In genomic region chr1:207861442-207862177, GRCh38 we compare ENCODE assay signal across 11 cellular contexts.
A peak's percentile ranks its signal among the peaks of the same experiment; 100 is the strongest.
DNase-seq lines count a peak whose midpoint lies in the region; ATAC-seq, FAIRE-seq and TF ChIP-seq lines count a peak whose summit lies in the region.
"Had no signal": no experiment of that assay in that cellular context is flagged by ENCODE, and none has a peak within 500 bp of the region (broad histone marks: within the 10 kb centered on the region; RNA-seq: fewer than 3 reads in every experiment).

No MANE protein-coding gene starts in this region.

- no peaks in the 10 kb centered on the region for H3K27me3 Mint-ChIP-seq in stimulated activated naive B cell treated with anti-CD40 and anti-IgM and Interleukin-4, amounts not matched to agents 10 μg/mL and 1 μg/mL and 100 μg/mL, for 72 hours

- FAIRE-seq in RCC 7860 (lab: Jason Lieb, UNC) (peak; percentile 45), H54 (lab: Jason Lieb, UNC) (no peak)
- FAIRE-seq: GM18507 had no signal

- H3K36me3 Mint-ChIP-seq in stimulated activated naive B cell treated with anti-CD40 and anti-IgM and Interleukin-4, amounts not matched to agents 10 μg/mL and 1 μg/mL and 100 μg/mL, for 72 hours: peaks cover 26 to 45% of the 10 kb centered on the region in 2 donors

- peak; percentile 43 for ATAC-seq in GM21447 (IDR thresholded peaks at IDR 0.05; ENCODE audit: unreplicated experiment)
- peak; percentile 44 for ATAC-seq in stimulated activated naive B cell treated with anti-CD40 and anti-IgM and Interleukin-4, amounts not matched to agents 10 μg/mL and 1 μg/mL and 100 μg/mL, for 72 hours (replicated peaks)
- ATAC-seq in GM18873 (IDR thresholded peaks at IDR 0.05; ENCODE audit: low FRiP score, unreplicated experiment): no peak
- ATAC-seq: foreskin keratinocyte had no signal

- DNase-seq in RCC 7860 (ENCODE audit: low spot score) (peak; percentile 54), astrocyte of the hippocampus (ENCODE audit: low read depth, low spot score) (peak; percentile 75), NCI-H226 (no peak), H54 (ENCODE audit: insufficient read length, low spot score) (no peak), NCI-H510A treated with DMSO at 0.1 percent for 48 hours (lab: John Stamatoyannopoulos, UW) (no peak)
- DNase-seq in stimulated activated naive B cell treated with anti-CD40 and anti-IgM and Interleukin-4, amounts not matched to agents 10 μg/mL and 1 μg/mL and 100 μg/mL, for 72 hours: no peak
- DNase-seq: foreskin keratinocyte, testis had no signal

- H3K9me3 Mint-ChIP-seq in stimulated activated naive B cell treated with anti-CD40 and anti-IgM and Interleukin-4, amounts not matched to agents 10 μg/mL and 1 μg/mL and 100 μg/mL, for 72 hours: no peaks in the 10 kb centered on the region

- no peak for TF ChIP-seq POLR2A in H54 (IDR thresholded peaks at IDR 0.05; ENCODE audit: low read depth, low read length)

- H3K27ac Mint-ChIP-seq in stimulated activated naive B cell treated with anti-CD40 and anti-IgM and Interleukin-4, amounts not matched to agents 10 μg/mL and 1 μg/mL and 100 μg/mL, for 72 hours: peak overlapping the region; percentile 83

- peak overlapping the region in 1 of 2 donors; percentile 22 for H3K4me3 Mint-ChIP-seq in stimulated activated naive B cell treated with anti-CD40 and anti-IgM and Interleukin-4, amounts not matched to agents 10 μg/mL and 1 μg/mL and 100 μg/mL, for 72 hours

- peaks cover 36 to 51% of the 10 kb centered on the region in 2 donors for H3K4me1 Mint-ChIP-seq in stimulated activated naive B cell treated with anti-CD40 and anti-IgM and Interleukin-4, amounts not matched to agents 10 μg/mL and 1 μg/mL and 100 μg/mL, for 72 hours

Comparison
In these comparisons a context has a peak if more than half of its experiments do, and no peak if none do; other contexts are left out.
1. DNase-seq: peak in RCC 7860 (single experiment) and astrocyte of the hippocampus (single experiment); none in stimulated activated naive B cell treated with anti-CD40 and anti-IgM and Interleukin-4, amounts not matched to agents 10 μg/mL and 1 μg/mL and 100 μg/mL, for 72 hours (single experiment), NCI-H226 (single experiment), H54 (single experiment) and NCI-H510A treated with DMSO at 0.1 percent for 48 hours (single experiment).